In the genomic region with DNA sequence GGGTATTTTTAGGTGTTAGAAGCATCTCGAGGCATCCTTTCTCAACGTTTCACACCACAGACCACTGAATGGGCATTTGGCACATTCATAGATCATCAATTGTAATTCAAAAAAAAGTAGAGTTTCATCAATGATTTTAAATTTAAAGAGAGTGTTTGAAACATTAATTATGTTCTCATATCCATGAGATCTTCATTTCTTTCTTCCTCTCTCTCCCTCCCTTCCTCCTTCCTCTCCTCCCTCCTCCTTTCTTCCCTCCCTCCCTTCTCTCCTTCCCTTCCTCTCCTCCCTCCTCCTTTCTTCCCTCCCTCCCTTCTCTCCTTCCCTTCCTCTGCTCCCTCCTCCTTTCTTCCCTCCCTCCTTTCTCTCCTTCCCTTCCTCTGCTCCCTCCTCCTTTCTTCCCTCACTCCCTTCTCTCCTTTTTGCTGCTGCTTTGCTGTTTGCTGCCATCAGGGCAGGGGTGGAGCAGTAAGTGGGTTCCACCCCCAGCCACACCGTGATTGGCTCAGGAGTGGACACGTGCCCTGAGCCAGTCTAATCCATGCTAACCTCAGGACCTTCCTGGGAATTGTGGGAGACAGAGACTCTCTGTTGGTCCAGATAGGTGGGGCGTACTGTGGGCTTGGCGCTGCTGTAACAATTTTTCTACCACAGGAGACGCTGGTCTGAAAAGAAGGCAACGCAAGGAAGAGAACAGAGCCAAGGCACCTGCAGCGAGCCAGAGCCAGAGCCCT, we compare ENCODE assay signal across 8 cellular contexts. TPM values are rescaled to one million over a fixed set of nuclear protein-coding genes. Genes with fewer than 3 reads are reported as not detected.
DNase-seq lines count a peak whose midpoint lies in the region; ATAC-seq, FAIRE-seq and TF ChIP-seq lines count a peak whose summit lies in the region.

No MANE protein-coding gene starts in this region.

- H4K20me1 ChIP-seq in HCT116 (ENCODE audit: insufficient read depth) (no peaks in the 10 kb centered on the region), endothelial cell of umbilical vein (replicated peaks; ENCODE audit: control insufficient read depth, extremely low read depth, insufficient read depth, low read length) (no peaks in the 10 kb centered on the region)

- peak overlapping the region; percentile 86 for H3K27ac ChIP-seq in HCT116 (ENCODE audit: low read depth, low read length)
- peak overlapping the region; percentile 39 for H3K27ac ChIP-seq in endothelial cell of umbilical vein (ENCODE audit: insufficient read depth, low read depth, low read length)

- peak overlapping the region; percentile 90 for H3K4me2 ChIP-seq in HCT116 (ENCODE audit: low read length)
- H3K4me2 ChIP-seq in endothelial cell of umbilical vein (ENCODE audit: insufficient read depth, low read length) = peak overlapping the region; percentile 66

- TF ChIP-seq POLR2A in HCT116 (IDR thresholded peaks at IDR 0.05; ENCODE audit: borderline replicate concordance, extremely low read depth, insufficient read depth, insufficient read length) = peak; percentile 44
- no peak for TF ChIP-seq POLR2A in endothelial cell of umbilical vein (IDR thresholded peaks at IDR 0.05; ENCODE audit: low read depth, low read length)

- intact Hi-C loops in HCT116 (cut with micrococcal nuclease) (loop anchor here (1.0 kb wide), 1 partner anchor 51 kb away; a partner anchor contains a TSS), endothelial cell of umbilical vein (cut with micrococcal nuclease) (loop anchor here (1.0 to 10.0 kb wide), 2 partner anchors 53 to 61 kb away; a partner anchor contains a TSS), mucosa of descending colon (cut with DNase I, micrococcal nuclease) (no loop called here)

- peak; percentile 86 for FAIRE-seq in endothelial cell of umbilical vein (lab: Jason Lieb, UNC)

- H3K79me2 ChIP-seq in HCT116 (ENCODE audit: insufficient read depth, low read length) = no peaks in the 10 kb centered on the region
- H3K79me2 ChIP-seq in endothelial cell of umbilical vein (ENCODE audit: control insufficient read depth, insufficient read depth, low read length) = no peaks in the 10 kb centered on the region

- H3K9ac ChIP-seq in HCT116 (ENCODE audit: low read length) (peak overlapping the region; percentile 52), endothelial cell of umbilical vein (replicated peaks; ENCODE audit: extremely low read depth, insufficient read depth, low read length) (peak overlapping the region; percentile 6)

- no peaks in the 10 kb centered on the region for H3K9me2 ChIP-seq in HCT116 (ENCODE audit: insufficient read depth)

- POLR2A ChIA-PET in HCT116 (lab: Charles Lee) (no interaction called here), endothelial cell of umbilical vein (lab: Charles Lee) (interaction anchor here (0.5 to 0.7 kb wide), 2 partner anchors 52 to 57 kb away, joined by 3 to 5 read pairs; a partner anchor contains a TSS)

- CTCF ChIA-PET in HCT116 (lab: Charles Lee) (interaction anchor here (0.9 to 2.2 kb wide), 5 partner anchors 11 to 154 kb away, joined by 3 to 9 read pairs (median 6); no protein-coding TSS in a partner anchor), endothelial cell of umbilical vein (lab: Charles Lee) (interaction anchor here (0.7 to 2.5 kb wide), 9 partner anchors 12 to 198 kb away, joined by 3 to 20 read pairs (median 5); a partner anchor contains a TSS)

- DNase-seq in HCT116 (ENCODE audit: low read depth, low spot score) (peak; percentile 91), NCI-H82 treated with DMSO at 0.1 percent for 48 hours (lab: John Stamatoyannopoulos, UW; ENCODE audit: unreplicated experiment) (peak; percentile 62), endothelial cell of umbilical vein (ENCODE audit: low read depth, low spot score) (peak; percentile 76), mucosa of descending colon (peak; percentile 74 to 79 (median 76)), DMS153 treated with DMSO at 0.1 percent for 48 hours (lab: John Stamatoyannopoulos, UW; ENCODE audit: unreplicated experiment) (no peak)
- DNase-seq in stimulated activated naive CD4-positive, alpha-beta T cell (lab: John Stamatoyannopoulos, UW) = no peak
- no peak for DNase-seq in activated CD4-positive, alpha-beta T cell treated with anti-CD3 and anti-CD28 coated beads, Interleukin-2, amount 50 U/mL, for 4 hours

- no peak for TF ChIP-seq RAD21 in HCT116 (IDR thresholded peaks at IDR 0.05; ENCODE audit: low read depth)

- H2AFZ ChIP-seq in HCT116 (ENCODE audit: low read depth, low read length, poor library complexity, severe bottlenecking) = peak overlapping the region; percentile 46
- H2AFZ ChIP-seq in endothelial cell of umbilical vein (ENCODE audit: low read depth, low read length) = peak overlapping the region; percentile 51

- H3K4me3 ChIP-seq in HCT116 (replicated peaks in 1 of 2; ENCODE audit: low read depth in 1 of 2, low read length in 2 of 2) (peak overlapping the region; percentile 38 to 56), endothelial cell of umbilical vein (replicated peaks in 1 of 3; ENCODE audit: insufficient read depth in 1 of 3, low read depth in 1 of 3, low read length in 3 of 3) (peak overlapping the region in 1 of 3 experiments; percentile 0), mucosa of descending colon (no peak overlapping the region)

- no peaks in the 10 kb centered on the region for H3K36me3 ChIP-seq in HCT116 (ENCODE audit: control insufficient read depth in 1 of 2, insufficient read depth in 2 of 2, low read length in 2 of 2)
- no peaks in the 10 kb centered on the region for H3K36me3 ChIP-seq in endothelial cell of umbilical vein (ENCODE audit: control insufficient read depth in 2 of 2, extremely low read depth in 1 of 2, insufficient read depth in 2 of 2, low read length in 2 of 2)
- no peaks in the 10 kb centered on the region for H3K36me3 ChIP-seq in mucosa of descending colon (ENCODE audit: low read depth)

- dilution Hi-C loops in endothelial cell of umbilical vein (cut with MboI; ENCODE audit: extremely low pct_ligation_motif_present, low sequenced_read_pairs) = no loop called here

- H3K4me1 ChIP-seq in HCT116 (ENCODE audit: control insufficient read depth in 1 of 2, insufficient read depth in 2 of 2, low read length in 2 of 2) = peaks cover 58 to 67% of the 10 kb centered on the region in 2 experiments
- H3K4me1 ChIP-seq in endothelial cell of umbilical vein (ENCODE audit: control insufficient read depth, extremely low read depth, insufficient read depth, low read length) = peaks cover 18% of the 10 kb centered on the region
- H3K4me1 ChIP-seq in mucosa of descending colon (ENCODE audit: low read depth) = peaks cover 36% of the 10 kb centered on the region

- H3K9me3 ChIP-seq in HCT116 (ENCODE audit: control insufficient read depth in 1 of 2, insufficient read depth in 1 of 2, low read depth in 1 of 2, low read length in 2 of 2) (no peaks in the 10 kb centered on the region), endothelial cell of umbilical vein (replicated peaks; ENCODE audit: control insufficient read depth, insufficient read depth, low read length) (no peaks in the 10 kb centered on the region), mucosa of descending colon (no peaks in the 10 kb centered on the region)

- H3K27me3 ChIP-seq in HCT116 (ENCODE audit: insufficient read depth, low read length) (no peaks in the 10 kb centered on the region), endothelial cell of umbilical vein (ENCODE audit: control insufficient read depth in 2 of 2, insufficient read depth in 2 of 2, low read length in 2 of 2) (peaks cover 5 to 6% of the 10 kb centered on the region in 2 experiments)

- no peaks in the 10 kb centered on the region for H3K9me1 ChIP-seq in endothelial cell of umbilical vein (replicated peaks; ENCODE audit: control insufficient read depth, extremely low read depth, insufficient read depth, low read length)

- ATAC-seq in HCT116 = peak; percentile 87
- peak; percentile 72 for ATAC-seq in mucosa of descending colon
- no peak for ATAC-seq in GM19395 (IDR thresholded peaks at IDR 0.05; ENCODE audit: unreplicated experiment)

- RAD21 ChIA-PET in HCT116 (lab: Charles Lee; ENCODE audit: low non-redundant PET in 1 of 2, low total read pairs in 2 of 2, uncharacterized antibody in 2 of 2, unreplicated experiment in 2 of 2) = interaction anchor here in 1 of 2 experiments (1.1 kb wide), 1 partner anchor 54 kb away, joined by 4 read pairs; no protein-coding TSS in a partner anchor

- peak in 2 of 3 experiments; percentile 38 to 47; a peak in 4 of 6 replicates for TF ChIP-seq CTCF in HCT116 (IDR thresholded peaks at IDR 0.05 in 2 of 3, conservative IDR thresholded peaks at IDR 0.05 in 1 of 3; ENCODE audit: borderline replicate concordance in 1 of 3, insufficient read depth in 1 of 3, low read depth in 2 of 3, low read length in 2 of 3)
- peak in 1 of 2 donors; percentile 31 for TF ChIP-seq CTCF in endothelial cell of umbilical vein (IDR thresholded peaks at IDR 0.05; ENCODE audit: extremely low read depth in 1 of 2, insufficient read depth in 1 of 2, low read depth in 1 of 2, low read length in 2 of 2)
- no peak for TF ChIP-seq CTCF in mucosa of descending colon (IDR thresholded peaks at IDR 0.05)

- no TSS peak for BruUV-seq in HCT116 (replicated peaks; lab: Mats Ljungman, UMichigan)
- BruUV-seq in endothelial cell of umbilical vein (replicated peaks; lab: Mats Ljungman, UMichigan) = no TSS peak

RNA-seq across cellular contexts. Expression of a gene that starts 33.8 kb away (rescaled TPM):
- total RNA-seq in HCT116 (2021; ENCODE audit: unreplicated experiment) (not detected), endothelial cell of umbilical vein (not detected in 2 replicates), mucosa of descending colon (10 to 100 TPM in 1 of 3 donors, 1 to 10 TPM in 1, under 1 TPM in 1; 0.92 to 23.6 (median 2.5) TPM)
- polyA plus RNA-seq in HCT116 (2012) = not detected in 2 replicates
- not detected in 2 replicates for polyA plus RNA-seq in endothelial cell of umbilical vein
- not detected in 2 replicates for polyA plus RNA-seq in endothelial cell of umbilical vein (2011; cell fraction: cytosol; rRNA removed)
- polyA plus RNA-seq in endothelial cell of umbilical vein (2011; cell fraction: nucleus; rRNA removed) = not detected in 2 replicates
- not detected in 2 replicates for polyA plus RNA-seq in endothelial cell of umbilical vein (2012)
- not detected in 2 replicates for polyA minus RNA-seq in endothelial cell of umbilical vein
- polyA minus RNA-seq in endothelial cell of umbilical vein (2011; cell fraction: cytosol; rRNA and poly(A)+ RNA removed) = not detected
- polyA minus RNA-seq in endothelial cell of umbilical vein (2011; cell fraction: nucleus; rRNA and poly(A)+ RNA removed) = not detected in 2 replicates

RNA-seq across cellular contexts. Expression of a gene that starts 51.6 kb away (rescaled TPM):
- total RNA-seq in HCT116 (2021; ENCODE audit: unreplicated experiment) = 90.0 TPM
- polyA plus RNA-seq in HCT116 (2012) = 33.9 and 39.9 TPM in 2 replicates
- 60.9 and 62.6 TPM in 2 replicates for total RNA-seq in endothelial cell of umbilical vein
- polyA plus RNA-seq in endothelial cell of umbilical vein = 14.9 and 18.2 TPM in 2 replicates
- polyA plus RNA-seq in endothelial cell of umbilical vein (2011; cell fraction: cytosol; rRNA removed) = 9.4 and 11.9 TPM in 2 replicates
- polyA plus RNA-seq in endothelial cell of umbilical vein (2011; cell fraction: nucleus; rRNA removed) = 23.9 TPM in 2 replicates
- 20.7 TPM in 2 replicates for polyA plus RNA-seq in endothelial cell of umbilical vein (2012)
- polyA minus RNA-seq in endothelial cell of umbilical vein = 31.1 and 34.5 TPM in 2 replicates
- polyA minus RNA-seq in endothelial cell of umbilical vein (2011; cell fraction: cytosol; rRNA and poly(A)+ RNA removed) = 26.7 TPM
- polyA minus RNA-seq in endothelial cell of umbilical vein (2011; cell fraction: nucleus; rRNA and poly(A)+ RNA removed) = 20.4 and 23.6 TPM in 2 replicates
- 10 to 100 TPM; 15.7 to 84.0 (median 23.6) TPM for total RNA-seq in mucosa of descending colon

RNA-seq across cellular contexts. Expression of a gene that starts 58.5 kb away (rescaled TPM):
- 10.3 TPM for total RNA-seq in HCT116 (2021; ENCODE audit: unreplicated experiment)
- polyA plus RNA-seq in HCT116 (2012) = 33.4 and 35.2 TPM in 2 replicates
- total RNA-seq in endothelial cell of umbilical vein = 10.3 and 13.6 TPM in 2 replicates
- polyA plus RNA-seq in endothelial cell of umbilical vein = 16.5 and 19.9 TPM in 2 replicates
- polyA plus RNA-seq in endothelial cell of umbilical vein (2011; cell fraction: cytosol; rRNA removed) = 19.6 and 23.6 TPM in 2 replicates
- 10.5 and 13.5 TPM in 2 replicates for polyA plus RNA-seq in endothelial cell of umbilical vein (2011; cell fraction: nucleus; rRNA removed)
- 5.6 and 15.0 TPM in 2 replicates for polyA plus RNA-seq in endothelial cell of umbilical vein (2012)
- 12.8 and 13.5 TPM in 2 replicates for polyA minus RNA-seq in endothelial cell of umbilical vein
- polyA minus RNA-seq in endothelial cell of umbilical vein (2011; cell fraction: cytosol; rRNA and poly(A)+ RNA removed) = 11.3 TPM
- 2.2 and 4.3 TPM in 2 replicates for polyA minus RNA-seq in endothelial cell of umbilical vein (2011; cell fraction: nucleus; rRNA and poly(A)+ RNA removed)
- 10 to 100 TPM in 2 of 3 donors, 1 to 10 TPM in 1; 8.4 to 49.5 (median 23.6) TPM for total RNA-seq in mucosa of descending colon

Comparison
In these comparisons a context has a peak if more than half of its experiments do, and no peak if none do; other contexts are left out.
1. DNase-seq: peak in HCT116 (single experiment), NCI-H82 treated with DMSO at 0.1 percent for 48 hours (single experiment), endothelial cell of umbilical vein (single experiment) and mucosa of descending colon (3 of 3); none in stimulated activated naive CD4-positive, alpha-beta T cell (0 of 6), DMS153 treated with DMSO at 0.1 percent for 48 hours (single experiment) and activated CD4-positive, alpha-beta T cell treated with anti-CD3 and anti-CD28 coated beads, Interleukin-2, amount 50 U/mL, for 4 hours (0 of 2).
2. intact Hi-C loops: an anchor here in HCT116 (1.0 kb wide) and endothelial cell of umbilical vein (1.0 to 10.0 kb wide); none called in mucosa of descending colon.